8 cellular contexts compared by ENCODE assay signal in the genomic region with DNA sequence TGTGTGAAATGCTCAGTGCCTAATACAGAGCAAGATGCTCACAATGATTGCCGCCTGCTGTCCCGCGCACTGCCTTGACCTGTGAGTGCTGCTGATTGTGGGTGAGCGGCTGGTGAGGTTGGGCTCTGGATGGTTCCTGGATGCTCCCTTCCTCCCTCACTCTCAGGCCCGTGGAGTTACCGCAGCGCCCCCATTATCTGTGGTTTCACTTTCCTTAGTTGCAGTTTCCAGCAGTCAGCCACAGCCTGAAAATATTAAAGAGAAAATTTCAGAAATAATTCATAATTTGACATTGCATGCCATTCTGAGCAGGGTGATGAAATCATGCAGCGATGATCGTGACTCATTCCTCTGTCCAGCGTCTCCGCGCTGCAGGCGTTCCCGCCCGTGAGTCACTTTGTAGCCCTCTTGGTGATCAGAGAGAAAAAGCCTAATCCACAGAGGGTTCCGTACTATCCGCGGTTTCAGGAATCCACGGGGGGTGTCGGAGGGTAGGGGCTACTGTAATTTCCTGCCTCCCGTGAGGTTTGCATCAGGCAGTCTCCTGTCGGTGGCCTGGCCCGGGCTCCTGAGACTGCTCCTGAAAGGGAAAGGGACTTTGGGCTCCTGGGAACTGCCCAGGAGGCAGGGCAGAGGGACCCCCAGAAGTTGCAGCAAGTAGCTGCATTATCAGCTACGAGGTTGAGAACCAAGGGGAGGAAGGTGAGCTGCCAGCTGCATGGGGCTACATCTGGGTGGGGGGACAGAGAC. TPM values are rescaled to one million over a fixed set of nuclear protein-coding genes. Genes with fewer than 3 reads are reported as not detected.
DNase-seq lines count a peak whose midpoint lies in the region; ATAC-seq, FAIRE-seq and TF ChIP-seq lines count a peak whose summit lies in the region.

No MANE protein-coding gene starts in this region.

- H3K27ac ChIP-seq in skin epidermis: peak overlapping the region in 17 of 21 experiments; percentile 6 to 78 (median 65)

- no peaks in the 10 kb centered on the region for H3K36me3 Mint-ChIP-seq in glutamatergic neuron (ENCODE audit: unreplicated experiment)
- H3K36me3 Mint-ChIP-seq in immature natural killer cell: peaks cover 5 to 22% (median 6%) of the 10 kb centered on the region in 3 donors

- peaks cover 11% of the 10 kb centered on the region for H3K4me1 Mint-ChIP-seq in glutamatergic neuron (ENCODE audit: low read depth, unreplicated experiment)
- peaks cover 0 to 18% of the 10 kb centered on the region in 2 donors for H3K4me1 Mint-ChIP-seq in immature natural killer cell

- FAIRE-seq in H54 (lab: Jason Lieb, UNC): no peak

- ATAC-seq in HG03439 (IDR thresholded peaks at IDR 0.05; ENCODE audit: unreplicated experiment): no peak

- DNase-seq in H54 (ENCODE audit: insufficient read length, low spot score) (peak; percentile 49), SW 1271 (lab: John Stamatoyannopoulos, UW) (peak; percentile 64 to 90), glutamatergic neuron (no peak), cerebellum (ENCODE audit: low spot score) (no peak), immature natural killer cell (no peak), NCI-H524 treated with DMSO at 0.1 percent for 48 hours (lab: John Stamatoyannopoulos, UW) (no peak)

- 0 out of 2 replicates have a peak, but pooled peaks have one; percentile 10 for TF ChIP-seq POLR2A in H54 (IDR thresholded peaks at IDR 0.05; ENCODE audit: low read depth, low read length)

- H3K4me3 ChIP-seq in skin epidermis: peak overlapping the region in 2 of 7 experiments; percentile 1 to 2

- no peaks in the 10 kb centered on the region for H3K27me3 Mint-ChIP-seq in glutamatergic neuron (ENCODE audit: unreplicated experiment)
- peaks cover 0 to 6% (median 3%) of the 10 kb centered on the region in 3 donors for H3K27me3 Mint-ChIP-seq in immature natural killer cell (ENCODE audit: low read depth in 3 of 3)

- peak overlapping the region; percentile 38 for H3K27ac Mint-ChIP-seq in glutamatergic neuron (ENCODE audit: unreplicated experiment)
- H3K27ac Mint-ChIP-seq in immature natural killer cell: peak overlapping the region in 2 of 6 donors; percentile 11 to 24

- TF ChIP-seq CTCF in glutamatergic neuron (IDR thresholded peaks at IDR 0.05; ENCODE audit: partially characterized antibody, unreplicated experiment): no peak

- H3K9me3 Mint-ChIP-seq in glutamatergic neuron (ENCODE audit: unreplicated experiment): peaks cover 4% of the 10 kb centered on the region
- H3K9me3 Mint-ChIP-seq in immature natural killer cell: no peaks in the 10 kb centered on the region

- no peak overlapping the region for H3K4me3 Mint-ChIP-seq in glutamatergic neuron (ENCODE audit: unreplicated experiment)
- H3K4me3 Mint-ChIP-seq in immature natural killer cell: peak overlapping the region in 1 of 5 donors; percentile 7

RNA-seq across cellular contexts. Expression of a gene that starts 10.6 kb away (rescaled TPM):
- total RNA-seq in glutamatergic neuron (ENCODE audit: unreplicated experiment): 1,061 TPM
- 983 TPM for total RNA-seq in cerebellum
- 1,000 to 10,000 TPM; 1,935 to 2,618 (median 1,953) TPM for polyA plus RNA-seq in immature natural killer cell

RNA-seq across cellular contexts. Expression of a gene that starts 41.0 kb away (rescaled TPM):
- 49.5 TPM for total RNA-seq in glutamatergic neuron (ENCODE audit: unreplicated experiment)
- 56.1 TPM for total RNA-seq in cerebellum
- polyA plus RNA-seq in immature natural killer cell: 10 to 100 TPM; 24.5 to 49.5 (median 27.0) TPM

Comparison
In these comparisons a context has a peak if more than half of its experiments do, and no peak if none do; other contexts are left out.
1. DNase-seq: peak in H54 (single experiment) and SW 1271 (2 of 2); none in glutamatergic neuron (single experiment), cerebellum (single experiment), immature natural killer cell (0 of 3) and NCI-H524 treated with DMSO at 0.1 percent for 48 hours (single experiment).